13 cellular contexts compared by ENCODE assay signal in genomic region chr2:159963700-159964099, GRCh38.
DNase-seq lines count a peak whose midpoint lies in the region; ATAC-seq and TF ChIP-seq lines count a peak whose summit lies in the region.
"Had no signal": no experiment of that assay in that cellular context is flagged by ENCODE, and none has a peak within 500 bp of the region (broad histone marks: within the 10 kb centered on the region; RNA-seq: fewer than 3 reads in every experiment).

No MANE protein-coding gene starts in this region.

- DNase-seq in GM13977 (ENCODE audit: low spot score) (peak; percentile 13), NCI-H1436 treated with DMSO at 0.1 percent for 48 hours (lab: John Stamatoyannopoulos, UW) (no peak), anterior cingulate cortex (lab: John Stamatoyannopoulos, UW) (no peak)
- no peak for DNase-seq in activated CD4-positive, CD25-positive, alpha-beta regulatory T cell (lab: John Stamatoyannopoulos, UW)
- DNase-seq in effector CD4-positive, alpha-beta T cell = no peak
- DNase-seq: DND-41; GM23248; NCI-H2171; stimulated activated CD4-positive, alpha-beta T cell treated with anti-CD3 and anti-CD28 coated beads, Interleukin-2, amount 100 ng/mL, for 24 hours; stimulated activated naive CD8-positive, alpha-beta T cell treated with anti-CD3 and anti-CD28 coated beads, Interleukin-15, amount 100 ng/mL, for 72 hours had no signal

- TF ChIP-seq CTCF in GM13977 (IDR thresholded peaks at IDR 0.05; ENCODE audit: extremely low read depth, insufficient read depth, missing control alignments) = no peak

- ATAC-seq in GM19452 (IDR thresholded peaks at IDR 0.05; ENCODE audit: unreplicated experiment) = peak; percentile 63
- ATAC-seq in HG02798 (IDR thresholded peaks at IDR 0.05; ENCODE audit: poor library complexity, unreplicated experiment) = peak; percentile 70
- peak; percentile 74 for ATAC-seq in HG03460 (IDR thresholded peaks at IDR 0.05; ENCODE audit: unreplicated experiment)
- ATAC-seq: stimulated activated naive CD8-positive, alpha-beta T cell treated with anti-CD3 and anti-CD28 coated beads, Interleukin-15, amount 100 ng/mL, for 72 hours had no signal

- in situ Hi-C loops in GM13977 (cut with MboI; ENCODE audit: low pct_unique_long_range_greater_than_20kb, low sequenced_read_pairs, unreplicated experiment) = loop anchor here (25.0 kb wide), 1 partner anchor 1051 kb away; no protein-coding TSS in a partner anchor
